1 cellular context compared by ENCODE assay signal in genomic region chr16:401468-402348, GRCh38.
A peak's percentile ranks its signal among the peaks of the same experiment; 100 is the strongest.
TF ChIP-seq lines count a peak whose summit lies in the region.

Gene DECR2 (plus strand): TSS chr16:401885. CDS start chr16:401964, 79 bp downstream.

TF ChIP-seq in HepG2, 621 proteins besides CTCF, POLR2A, EP300 and RAD21 (continued from another document):
- TF ChIP-seq CSRNP2 (CRISPR knock-in tag; conservative IDR thresholded peaks at IDR 0.05; ENCODE audit: low read depth) (peak; percentile 5; the same call in 1 of the 2 replicates), ZC3H13 (CRISPR knock-in tag; IDR thresholded peaks at IDR 0.05) (peak; percentile 79; the same call in 1 of the 2 replicates), CREB1 (IDR thresholded peaks at IDR 0.05) (no peak), CREB1 (CRISPR knock-in tag; IDR thresholded peaks at IDR 0.05) (no peak), ZSCAN21 (CRISPR knock-in tag; IDR thresholded peaks at IDR 0.05; ENCODE audit: borderline replicate concordance) (peak; percentile 64), ERF (CRISPR knock-in tag; IDR thresholded peaks at IDR 0.05) (0 out of 2 replicates have a peak, but pooled peaks have one; percentile 25), KMT2A (CRISPR knock-in tag; IDR thresholded peaks at IDR 0.05) (peak; percentile 39; the same call in 1 of the 2 replicates), HNRNPLL (IDR thresholded peaks at IDR 0.05; ENCODE audit: low read depth, low read length, poor library complexity, severe bottlenecking) (peak; percentile 51), ZNF331 (CRISPR knock-in tag; IDR thresholded peaks at IDR 0.05) (peak; percentile 67), HDAC2 (CRISPR knock-in tag; IDR thresholded peaks at IDR 0.05) (no peak), SALL1 (CRISPR knock-in tag; IDR thresholded peaks at IDR 0.05) (peak; percentile 69), ZBTB26 (CRISPR knock-in tag; IDR thresholded peaks at IDR 0.05; ENCODE audit: borderline replicate concordance) (peak; percentile 38; the same call in 1 of the 2 replicates), ZNF768 (CRISPR knock-in tag; IDR thresholded peaks at IDR 0.05) (peak; percentile 73), ZFP36 (IDR thresholded peaks at IDR 0.05; ENCODE audit: borderline replicate concordance, low read depth, low read length, partially characterized antibody) (no peak), RBM22 (optimal IDR thresholded peaks at IDR 0.05; ENCODE audit: low read length) (peak; percentile 68), ZBTB7A (CRISPR knock-in tag; IDR thresholded peaks at IDR 0.05) (0 out of 2 replicates have a peak, but pooled peaks have one; percentile 20), KDM2A (CRISPR knock-in tag; IDR thresholded peaks at IDR 0.05; ENCODE audit: borderline replicate concordance, low read depth) (peak; percentile 98)
- TF ChIP-seq, protein P1, sequence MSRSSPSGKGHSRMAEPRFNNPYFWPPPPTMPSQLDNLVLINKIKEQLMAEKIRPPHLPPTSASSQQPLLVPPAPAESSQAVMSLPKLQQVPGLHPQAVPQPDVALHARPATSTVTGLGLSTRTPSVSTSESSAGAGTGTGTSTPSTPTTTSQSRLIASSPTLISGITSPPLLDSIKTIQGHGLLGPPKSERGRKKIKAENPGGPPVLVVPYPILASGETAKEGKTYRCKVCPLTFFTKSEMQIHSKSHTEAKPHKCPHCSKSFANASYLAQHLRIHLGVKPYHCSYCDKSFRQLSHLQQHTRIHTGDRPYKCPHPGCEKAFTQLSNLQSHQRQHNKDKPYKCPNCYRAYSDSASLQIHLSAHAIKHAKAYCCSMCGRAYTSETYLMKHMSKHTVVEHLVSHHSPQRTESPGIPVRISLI (CRISPR knock-in tag; IDR thresholded peaks at IDR 0.05; ENCODE audit: borderline replicate concordance) = peak; percentile 52; the same call in 1 of the 2 replicates
- TF ChIP-seq, protein P2, sequence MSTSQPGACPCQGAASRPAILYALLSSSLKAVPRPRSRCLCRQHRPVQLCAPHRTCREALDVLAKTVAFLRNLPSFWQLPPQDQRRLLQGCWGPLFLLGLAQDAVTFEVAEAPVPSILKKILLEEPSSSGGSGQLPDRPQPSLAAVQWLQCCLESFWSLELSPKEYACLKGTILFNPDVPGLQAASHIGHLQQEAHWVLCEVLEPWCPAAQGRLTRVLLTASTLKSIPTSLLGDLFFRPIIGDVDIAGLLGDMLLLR (CRISPR knock-in tag; IDR thresholded peaks at IDR 0.05) = 0 out of 2 replicates have a peak, but pooled peaks have one; percentile 85
